In genomic region chr4:83040269-83040668, GRCh38 we compare ENCODE assay signal across 15 cellular contexts. TPM values are rescaled to one million over a fixed set of nuclear protein-coding genes. Genes with fewer than 3 reads are reported as not detected.
DNase-seq lines count a peak whose midpoint lies in the region; ATAC-seq and TF ChIP-seq lines count a peak whose summit lies in the region.
"Had no signal": no experiment of that assay in that cellular context is flagged by ENCODE, and none has a peak within 500 bp of the region (broad histone marks: within the 10 kb centered on the region; RNA-seq: fewer than 3 reads in every experiment).

No MANE protein-coding gene starts in this region.

- ATAC-seq in activated naive CD8-positive, alpha-beta T cell treated with anti-CD3 and anti-CD28 coated beads, Interleukin-2, amount 50 U/mL, for 24 hours: no peak
- ATAC-seq in GM19324 (IDR thresholded peaks at IDR 0.05; ENCODE audit: low FRiP score, unreplicated experiment): no peak
- ATAC-seq in HG03280 (IDR thresholded peaks at IDR 0.05; ENCODE audit: unreplicated experiment): no peak
- ATAC-seq in mucosa of descending colon: no peak

- H3K4me1 Mint-ChIP-seq in activated naive CD8-positive, alpha-beta T cell treated with anti-CD3 and anti-CD28 coated beads for 36 hours: peaks cover 38% of the 10 kb centered on the region
- peaks cover 39% of the 10 kb centered on the region for H3K4me1 Mint-ChIP-seq in activated naive CD8-positive, alpha-beta T cell treated with anti-CD3 and anti-CD28 coated beads, Interleukin-2, amount 50 U/mL, for 24 hours
- H3K4me1 Mint-ChIP-seq in endothelial cell (ENCODE audit: unreplicated experiment): peaks cover 4% of the 10 kb centered on the region
- peaks cover 17% of the 10 kb centered on the region for H3K4me1 Mint-ChIP-seq in neural crest cell

- no peak for DNase-seq in activated naive CD8-positive, alpha-beta T cell treated with anti-CD3 and anti-CD28 coated beads for 36 hours
- no peak for DNase-seq in activated naive CD8-positive, alpha-beta T cell treated with anti-CD3 and anti-CD28 coated beads, Interleukin-2, amount 50 U/mL, for 24 hours
- DNase-seq in endothelial cell (ENCODE audit: low spot score) (no peak), neural crest cell (ENCODE audit: low read depth, low spot score) (no peak), activated gamma-delta T cell (lab: John Stamatoyannopoulos, UW) (no peak), mucosa of descending colon (no peak)
- DNase-seq: C1 segment of cervical spinal cord; NCI-H1436 treated with DMSO at 0.1 percent for 48 hours; NCI-H2081; NCI-H526; NK-92 treated with Interleukin-12 subunit alpha and Interleukin-12 subunit beta, amount 100 ng/mL, for 24 hours; OCI-M1; RPMI8226 had no signal

- no peak overlapping the region for H3K4me3 ChIP-seq in mucosa of descending colon

- no peaks in the 10 kb centered on the region for H3K9me3 Mint-ChIP-seq in activated naive CD8-positive, alpha-beta T cell treated with anti-CD3 and anti-CD28 coated beads for 36 hours
- no peaks in the 10 kb centered on the region for H3K9me3 Mint-ChIP-seq in activated naive CD8-positive, alpha-beta T cell treated with anti-CD3 and anti-CD28 coated beads, Interleukin-2, amount 50 U/mL, for 24 hours
- H3K9me3 Mint-ChIP-seq in endothelial cell (ENCODE audit: unreplicated experiment) (no peaks in the 10 kb centered on the region), neural crest cell (no peaks in the 10 kb centered on the region)

- peaks cover 15% of the 10 kb centered on the region for H3K4me1 ChIP-seq in mucosa of descending colon (ENCODE audit: low read depth)

- no peaks in the 10 kb centered on the region for H3K9me3 ChIP-seq in mucosa of descending colon

- no peak overlapping the region for H3K4me3 Mint-ChIP-seq in activated naive CD8-positive, alpha-beta T cell treated with anti-CD3 and anti-CD28 coated beads for 36 hours
- H3K4me3 Mint-ChIP-seq in activated naive CD8-positive, alpha-beta T cell treated with anti-CD3 and anti-CD28 coated beads, Interleukin-2, amount 50 U/mL, for 24 hours: no peak overlapping the region
- H3K4me3 Mint-ChIP-seq in endothelial cell (ENCODE audit: unreplicated experiment) (no peak overlapping the region), neural crest cell (peak overlapping the region; percentile 1)

- TF ChIP-seq CTCF in endothelial cell (IDR thresholded peaks at IDR 0.05; ENCODE audit: unreplicated experiment) (peak; percentile 32), neural crest cell (conservative IDR thresholded peaks at IDR 0.05) (no peak), mucosa of descending colon (IDR thresholded peaks at IDR 0.05) (no peak)

- H3K27me3 Mint-ChIP-seq in activated naive CD8-positive, alpha-beta T cell treated with anti-CD3 and anti-CD28 coated beads for 36 hours: no peaks in the 10 kb centered on the region
- no peaks in the 10 kb centered on the region for H3K27me3 Mint-ChIP-seq in activated naive CD8-positive, alpha-beta T cell treated with anti-CD3 and anti-CD28 coated beads, Interleukin-2, amount 50 U/mL, for 24 hours
- H3K27me3 Mint-ChIP-seq in endothelial cell (ENCODE audit: unreplicated experiment) (peaks cover 2% of the 10 kb centered on the region), neural crest cell (ENCODE audit: low read depth) (no peaks in the 10 kb centered on the region)

- no peaks in the 10 kb centered on the region for H3K36me3 ChIP-seq in mucosa of descending colon (ENCODE audit: low read depth)

- H3K27ac Mint-ChIP-seq in activated naive CD8-positive, alpha-beta T cell treated with anti-CD3 and anti-CD28 coated beads for 36 hours: peak overlapping the region; percentile 19
- no peak overlapping the region for H3K27ac Mint-ChIP-seq in activated naive CD8-positive, alpha-beta T cell treated with anti-CD3 and anti-CD28 coated beads, Interleukin-2, amount 50 U/mL, for 24 hours
- H3K27ac Mint-ChIP-seq in endothelial cell (ENCODE audit: unreplicated experiment) (no peak overlapping the region), neural crest cell (ENCODE audit: unreplicated experiment) (no peak overlapping the region)

- H3K36me3 Mint-ChIP-seq in activated naive CD8-positive, alpha-beta T cell treated with anti-CD3 and anti-CD28 coated beads for 36 hours: peaks cover 8% of the 10 kb centered on the region
- H3K36me3 Mint-ChIP-seq in activated naive CD8-positive, alpha-beta T cell treated with anti-CD3 and anti-CD28 coated beads, Interleukin-2, amount 50 U/mL, for 24 hours (ENCODE audit: low read depth): peaks cover 7% of the 10 kb centered on the region
- H3K36me3 Mint-ChIP-seq in endothelial cell (ENCODE audit: low read depth, unreplicated experiment) (no peaks in the 10 kb centered on the region), neural crest cell (ENCODE audit: low read depth) (no peaks in the 10 kb centered on the region)

- intact Hi-C loops in mucosa of descending colon (cut with DNase I, micrococcal nuclease): no loop called here

RNA-seq across cellular contexts. Expression of gene COPS4, which starts 5.3 kb away (rescaled TPM):
- 10 to 100 TPM; 42.6 to 43.9 TPM for total RNA-seq in activated naive CD8-positive, alpha-beta T cell treated with anti-CD3 and anti-CD28 coated beads for 36 hours
- total RNA-seq in endothelial cell (ENCODE audit: unreplicated experiment) (32.2 TPM), neural crest cell (44.5 and 50.1 TPM in 2 replicates), mucosa of descending colon (10 to 100 TPM; 16.7 to 26.1 (median 26.0) TPM)

RNA-seq across cellular contexts. Expression of gene LIN54, which starts 29.6 kb away (rescaled TPM):
- 10 to 100 TPM; 22.7 TPM for total RNA-seq in activated naive CD8-positive, alpha-beta T cell treated with anti-CD3 and anti-CD28 coated beads for 36 hours
- total RNA-seq in endothelial cell (ENCODE audit: unreplicated experiment) (10.9 TPM), neural crest cell (20.8 and 23.0 TPM in 2 replicates), mucosa of descending colon (10 to 100 TPM; 15.6 to 16.7 (median 15.8) TPM)
